8 cellular contexts compared by ENCODE assay signal in the genomic region with DNA sequence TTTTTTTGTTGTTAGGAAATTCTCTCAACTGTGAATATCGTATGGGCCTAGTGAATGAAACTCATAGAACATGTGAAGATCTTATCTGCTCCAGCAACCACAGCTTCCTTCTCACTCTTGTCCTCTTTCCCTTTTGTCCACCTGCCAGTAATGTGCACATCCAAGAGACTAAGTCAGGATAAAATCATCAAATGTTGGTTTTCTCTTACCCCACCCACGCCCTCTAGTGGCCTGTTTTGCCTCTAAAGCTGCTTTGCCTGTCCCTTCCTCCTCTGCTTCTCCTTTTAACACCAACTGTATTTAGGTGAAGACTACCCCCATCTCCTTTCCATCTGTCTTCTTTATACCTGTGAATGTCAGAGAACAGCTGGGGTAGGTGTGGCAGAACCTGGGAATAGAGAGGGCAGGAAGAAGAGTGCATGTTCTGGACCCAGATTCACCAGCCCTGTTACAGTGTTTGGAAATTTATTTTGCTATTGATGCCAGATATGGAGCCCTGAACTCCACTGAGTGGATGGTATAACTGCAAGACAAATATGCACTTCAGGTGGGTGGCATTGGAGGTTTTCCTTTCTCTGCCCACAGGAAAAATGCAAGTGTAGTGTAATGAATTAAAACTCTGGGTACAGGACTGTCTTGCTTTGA. TPM values are rescaled to one million over a fixed set of nuclear protein-coding genes. Genes with fewer than 3 reads are reported as not detected.
DNase-seq lines count a peak whose midpoint lies in the region; ATAC-seq, FAIRE-seq and TF ChIP-seq lines count a peak whose summit lies in the region.

No MANE protein-coding gene starts in this region.

- FAIRE-seq in D721Med (lab: Jason Lieb, UNC), result peak; percentile 38

- 36% methylated on average over 2 of the region's 2 CpGs for WGBS in suprapubic skin

- peak overlapping the region; percentile 23 for H3K27ac ChIP-seq in KOPT-K1 (ENCODE audit: low read depth, low read length, poor library complexity, severe bottlenecking)
- H3K27ac ChIP-seq in Peyer's patch, result peak overlapping the region; percentile 1 to 86 (median 22)
- H3K27ac ChIP-seq in suprapubic skin, result no peak overlapping the region

- H3K4me1 Mint-ChIP-seq in activated T-helper 1 cell treated with anti-CD3 and anti-CD28 coated beads, Interleukin-12 subunit alpha, Interleukin-12 subunit beta, Interleukin-2, Interleukin-4 antibody, amounts not matched to agents 30 ng/mL and 10 ng/mL and 1 ng/mL, durations not matched to agents 14 hours and 24 hours and 36 hours (ENCODE audit: low read depth), result peaks cover 51% of the 10 kb centered on the region

- no peaks in the 10 kb centered on the region for H3K9me3 Mint-ChIP-seq in activated T-helper 1 cell treated with anti-CD3 and anti-CD28 coated beads, Interleukin-12 subunit alpha, Interleukin-12 subunit beta, Interleukin-2, Interleukin-4 antibody, amounts not matched to agents 30 ng/mL and 10 ng/mL and 1 ng/mL, durations not matched to agents 14 hours and 24 hours and 36 hours

- H3K27me3 ChIP-seq in Peyer's patch, result no peaks in the 10 kb centered on the region
- H3K27me3 ChIP-seq in suprapubic skin, result no peaks in the 10 kb centered on the region

- TF ChIP-seq POLR2A in Peyer's patch (IDR thresholded peaks at IDR 0.05), result no peak
- TF ChIP-seq POLR2A in suprapubic skin (IDR thresholded peaks at IDR 0.05), result no peak

- no peak overlapping the region for H3K4me3 ChIP-seq in Peyer's patch
- no peak overlapping the region for H3K4me3 ChIP-seq in fibroblast of the aortic adventitia (ENCODE audit: low read depth, low read length)
- H3K4me3 ChIP-seq in suprapubic skin, result no peak overlapping the region

- DNase-seq in D721Med (ENCODE audit: insufficient read length, low spot score), result peak; percentile 23
- peak; percentile 70 to 95 (median 95) for DNase-seq in Peyer's patch
- DNase-seq in activated T-helper 1 cell treated with anti-CD3 and anti-CD28 coated beads, Interleukin-12 subunit alpha, Interleukin-12 subunit beta, Interleukin-2, Interleukin-4 antibody, amounts not matched to agents 30 ng/mL and 10 ng/mL and 1 ng/mL, durations not matched to agents 14 hours and 24 hours and 36 hours (ENCODE audit: low spot score), result peak; percentile 54
- DNase-seq in fibroblast of the aortic adventitia (ENCODE audit: low read depth), result peak; percentile 84
- peak in 51 of 56 donors; percentile 2 to 90 (median 50) for DNase-seq in nucleus accumbens (lab: John Stamatoyannopoulos, UW)
- peak; percentile 80 to 84 for DNase-seq in suprapubic skin (ENCODE audit: low spot score in 2 of 2)

- TF ChIP-seq CTCF in D721Med (IDR thresholded peaks at IDR 0.05; ENCODE audit: insufficient read depth, missing control alignments) (peak; percentile 83), Peyer's patch (IDR thresholded peaks at IDR 0.05) (peak; percentile 66 to 78 (median 72)), fibroblast of the aortic adventitia (IDR thresholded peaks at IDR 0.05; ENCODE audit: insufficient read depth, low read length) (peak; percentile 81), suprapubic skin (IDR thresholded peaks at IDR 0.05) (peak; percentile 50 to 70)

- H3K4me1 ChIP-seq in Peyer's patch, result peaks cover 0 to 59% (median 24%) of the 10 kb centered on the region in 4 donors
- H3K4me1 ChIP-seq in suprapubic skin, result peaks cover 11% of the 10 kb centered on the region

- no peak overlapping the region for H3K4me3 Mint-ChIP-seq in activated T-helper 1 cell treated with anti-CD3 and anti-CD28 coated beads, Interleukin-12 subunit alpha, Interleukin-12 subunit beta, Interleukin-2, Interleukin-4 antibody, amounts not matched to agents 30 ng/mL and 10 ng/mL and 1 ng/mL, durations not matched to agents 14 hours and 24 hours and 36 hours

- H3K9me3 ChIP-seq in KOPT-K1 (ENCODE audit: insufficient read depth, low read length, poor library complexity, severe bottlenecking), result no peaks in the 10 kb centered on the region
- H3K9me3 ChIP-seq in Peyer's patch, result no peaks in the 10 kb centered on the region
- H3K9me3 ChIP-seq in suprapubic skin, result no peaks in the 10 kb centered on the region

- intact Hi-C loops in activated T-helper 1 cell treated with anti-CD3 and anti-CD28 coated beads, Interleukin-12 subunit alpha, Interleukin-12 subunit beta, Interleukin-2, Interleukin-4 antibody, amounts not matched to agents 30 ng/mL and 10 ng/mL and 1 ng/mL, durations not matched to agents 14 hours and 24 hours and 36 hours (cut with micrococcal nuclease), result loop anchor here (1.0 to 5.0 kb wide), 4 partner anchors 12 to 358 kb away; no protein-coding TSS in a partner anchor

- H3K27me3 Mint-ChIP-seq in activated T-helper 1 cell treated with anti-CD3 and anti-CD28 coated beads, Interleukin-12 subunit alpha, Interleukin-12 subunit beta, Interleukin-2, Interleukin-4 antibody, amounts not matched to agents 30 ng/mL and 10 ng/mL and 1 ng/mL, durations not matched to agents 14 hours and 24 hours and 36 hours (ENCODE audit: insufficient read depth), result peaks cover 12% of the 10 kb centered on the region

- H3K36me3 ChIP-seq in KOPT-K1 (ENCODE audit: insufficient read depth, low read length), result no peaks in the 10 kb centered on the region
- H3K36me3 ChIP-seq in Peyer's patch, result no peaks in the 10 kb centered on the region
- H3K36me3 ChIP-seq in suprapubic skin, result no peaks in the 10 kb centered on the region

- TF ChIP-seq EP300 in suprapubic skin (IDR thresholded peaks at IDR 0.05), result no peak

- H3K27ac Mint-ChIP-seq in activated T-helper 1 cell treated with anti-CD3 and anti-CD28 coated beads, Interleukin-12 subunit alpha, Interleukin-12 subunit beta, Interleukin-2, Interleukin-4 antibody, amounts not matched to agents 30 ng/mL and 10 ng/mL and 1 ng/mL, durations not matched to agents 14 hours and 24 hours and 36 hours, result no peak overlapping the region

- no peaks in the 10 kb centered on the region for H3K36me3 Mint-ChIP-seq in activated T-helper 1 cell treated with anti-CD3 and anti-CD28 coated beads, Interleukin-12 subunit alpha, Interleukin-12 subunit beta, Interleukin-2, Interleukin-4 antibody, amounts not matched to agents 30 ng/mL and 10 ng/mL and 1 ng/mL, durations not matched to agents 14 hours and 24 hours and 36 hours (ENCODE audit: low read depth)

- ATAC-seq in HG02884 (IDR thresholded peaks at IDR 0.05; ENCODE audit: unreplicated experiment), result no peak

RNA-seq across cellular contexts. Expression of a gene that starts 8.4 kb away (rescaled TPM):
- total RNA-seq in Peyer's patch (100 to 1,000 TPM; 106 to 182 (median 117) TPM), fibroblast of the aortic adventitia (ENCODE audit: low replicate concordance) (15.8 and 46.5 TPM in 2 replicates), suprapubic skin (10 to 100 TPM; 16.9 to 42.1 (median 32.9) TPM)
- total RNA-seq in activated T-helper 1 cell treated with anti-CD3 and anti-CD28 coated beads, Interleukin-12 subunit alpha, Interleukin-12 subunit beta, Interleukin-2, Interleukin-4 antibody, amounts not matched to agents 30 ng/mL and 10 ng/mL and 1 ng/mL, durations not matched to agents 14 hours and 24 hours and 36 hours, result 25.8 and 26.2 TPM in 2 replicates

Comparison
In these comparisons a context has a peak if more than half of its experiments do, and no peak if none do; other contexts are left out.
1. DNase-seq: peak in every context shown above with its lines; median percentile 95 in Peyer's patch; 84 in fibroblast of the aortic adventitia; 82 in suprapubic skin; 54 in activated T-helper 1 cell treated with anti-CD3 and anti-CD28 coated beads, Interleukin-12 subunit alpha, Interleukin-12 subunit beta, Interleukin-2, Interleukin-4 antibody, amounts not matched to agents 30 ng/mL and 10 ng/mL and 1 ng/mL, durations not matched to agents 14 hours and 24 hours and 36 hours; 50 in nucleus accumbens; 23 in D721Med.